Comparison of ENCODE assay signal across 16 cellular contexts in the genomic region with DNA sequence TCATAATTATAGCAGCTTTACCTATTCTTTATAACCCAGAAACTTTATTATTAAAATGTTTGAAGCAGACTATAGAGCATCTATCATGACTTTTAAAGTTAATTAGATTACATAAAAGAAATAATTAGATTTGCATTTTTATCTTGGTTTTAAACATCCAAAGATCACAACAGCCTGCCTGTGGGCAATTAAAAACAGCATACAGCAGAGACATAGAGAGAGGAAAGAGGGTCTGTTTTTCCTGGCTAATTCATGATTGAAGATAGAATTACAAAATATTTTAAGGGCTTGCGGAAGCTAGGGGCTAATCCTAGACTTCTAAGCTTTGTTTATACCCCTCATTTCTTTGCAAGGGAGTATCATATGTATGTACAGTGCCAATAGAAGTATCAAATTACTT.
"Had no signal": no experiment of that assay in that cellular context is flagged by ENCODE, and none has a peak within 500 bp of the region (broad histone marks: within the 10 kb centered on the region; RNA-seq: fewer than 3 reads in every experiment).

No MANE protein-coding gene starts in this region.

- H3K4me3 ChIP-seq: hepatocyte, mucosa of descending colon, psoas muscle, skin epidermis, suprapubic skin, thyroid gland had no signal

- H3K36me3 Mint-ChIP-seq: naive thymus-derived CD8-positive, alpha-beta T cell; type B pancreatic cell had no signal

- H3K4me3 Mint-ChIP-seq: dendritic cell treated with granulocyte-macrophage colony-stimulating factor and Interleukin-4, amounts not matched to agents 40 ng/mL and 50 ng/mL, for 4 days; effector memory CD8-positive, alpha-beta T cell; naive thymus-derived CD8-positive, alpha-beta T cell; type B pancreatic cell had no signal

- H3K4me1 ChIP-seq: foreskin keratinocyte, suprapubic skin, thyroid gland had no signal

- H3K27ac ChIP-seq: foreskin keratinocyte, hepatocyte, neutrophil, psoas muscle, skin epidermis, suprapubic skin, thyroid gland had no signal

- ATAC-seq: effector memory CD8-positive, alpha-beta T cell; foreskin keratinocyte; mucosa of descending colon; naive thymus-derived CD8-positive, alpha-beta T cell; psoas muscle; sciatic nerve; stimulated activated naive CD8-positive, alpha-beta T cell treated with anti-CD3 and anti-CD28 coated beads, Interleukin-15, Interleukin-2, amounts not matched to agents 100 U/mL and 50 U/mL, for 24 hours had no signal

- H3K27ac Mint-ChIP-seq: dendritic cell treated with granulocyte-macrophage colony-stimulating factor and Interleukin-4, amounts not matched to agents 40 ng/mL and 50 ng/mL, for 4 days; effector memory CD8-positive, alpha-beta T cell; naive thymus-derived CD8-positive, alpha-beta T cell; type B pancreatic cell had no signal

- H3K79me2 ChIP-seq: hepatocyte had no signal

- H3K27me3 ChIP-seq: foreskin keratinocyte, hepatocyte, neutrophil, suprapubic skin, thyroid gland had no signal

- H2AFZ ChIP-seq: hepatocyte had no signal

- H3K9me3 ChIP-seq: mucosa of descending colon, neutrophil, psoas muscle, suprapubic skin, thyroid gland had no signal

- H3K9me3 Mint-ChIP-seq: dendritic cell treated with granulocyte-macrophage colony-stimulating factor and Interleukin-4, amounts not matched to agents 40 ng/mL and 50 ng/mL, for 4 days; effector memory CD8-positive, alpha-beta T cell; type B pancreatic cell had no signal

- H3K4me1 Mint-ChIP-seq: naive thymus-derived CD8-positive, alpha-beta T cell had no signal

- H3K27me3 Mint-ChIP-seq: dendritic cell treated with granulocyte-macrophage colony-stimulating factor and Interleukin-4, amounts not matched to agents 40 ng/mL and 50 ng/mL, for 4 days; effector memory CD8-positive, alpha-beta T cell; naive thymus-derived CD8-positive, alpha-beta T cell; type B pancreatic cell had no signal

- H3K36me3 ChIP-seq: neutrophil, suprapubic skin, thyroid gland had no signal

- DNase-seq: effector memory CD8-positive, alpha-beta T cell; foreskin keratinocyte; kidney glomerular epithelial cell; mucosa of descending colon; naive thymus-derived CD8-positive, alpha-beta T cell; psoas muscle; stimulated activated CD4-positive, alpha-beta T cell treated with anti-CD3 and anti-CD28 coated beads, Interleukin-12 subunit alpha, Interleukin-12 subunit beta, amount 100 ng/mL, for 4 hours; stimulated activated naive CD8-positive, alpha-beta T cell treated with anti-CD3 and anti-CD28 coated beads, Interleukin-15, Interleukin-2, amounts not matched to agents 100 U/mL and 50 U/mL, for 24 hours; thyroid gland had no signal

- H3K4me2 ChIP-seq: hepatocyte had no signal
